In the genomic region with DNA sequence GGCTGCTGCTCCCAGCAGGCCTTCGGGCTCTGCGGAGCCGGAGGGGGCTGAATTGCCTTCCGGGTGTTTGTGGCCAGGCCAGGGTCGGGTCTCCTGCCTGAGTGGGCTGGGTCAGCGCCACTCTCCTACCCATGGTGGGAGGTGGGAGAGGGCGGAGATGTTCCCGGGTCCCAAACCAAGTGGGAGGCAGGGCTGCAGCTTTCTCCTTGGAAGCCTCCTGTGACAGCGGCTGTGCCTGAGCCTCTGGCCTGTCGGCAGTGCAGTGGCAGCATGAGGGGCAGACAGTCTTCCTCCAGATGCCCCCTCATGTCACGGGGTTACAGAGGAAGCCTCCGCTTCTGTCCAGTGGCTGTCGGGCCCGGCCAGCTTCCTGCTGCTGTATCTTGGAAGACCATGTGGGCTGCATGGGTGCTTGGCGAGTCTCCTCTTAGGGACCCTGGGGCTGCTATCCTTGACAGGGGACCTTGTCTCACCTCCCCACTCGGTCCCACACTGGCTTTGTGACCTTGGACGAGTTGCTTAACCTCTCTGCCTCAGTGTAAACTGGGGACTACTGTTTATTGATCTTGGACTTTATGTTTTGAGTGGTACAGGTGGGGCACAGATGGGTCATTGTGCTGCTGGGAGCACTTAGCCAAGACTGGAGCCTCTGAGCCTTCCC, we compare ENCODE assay signal across 9 cellular contexts. TPM values are rescaled to one million over a fixed set of nuclear protein-coding genes. Genes with fewer than 3 reads are reported as not detected.
A peak's percentile ranks its signal among the peaks of the same experiment; 100 is the strongest.
DNase-seq lines count a peak whose midpoint lies in the region; ATAC-seq, FAIRE-seq and TF ChIP-seq lines count a peak whose summit lies in the region.
"Had no signal": no experiment of that assay in that cellular context is flagged by ENCODE, and none has a peak within 500 bp of the region (broad histone marks: within the 10 kb centered on the region; RNA-seq: fewer than 3 reads in every experiment).

No MANE protein-coding gene starts in this region.

- intact Hi-C loops in ascending aorta (cut with DNase I) = loop anchor here (5.0 kb wide), 1 partner anchor 45 kb away; no protein-coding TSS in a partner anchor
- intact Hi-C loops in kidney (cut with DNase I) = no loop called here

- H3K27ac ChIP-seq in ascending aorta = peak overlapping the region; percentile 85 to 93
- peak overlapping the region; percentile 32 to 94 for H3K27ac ChIP-seq in kidney (ENCODE audit: low read depth in 2 of 2, low read length in 2 of 2)

- no peaks in the 10 kb centered on the region for H3K36me3 ChIP-seq in ascending aorta
- H3K36me3 ChIP-seq in kidney (ENCODE audit: control insufficient read depth in 1 of 2, insufficient read depth in 2 of 2, low read length in 2 of 2) = no peaks in the 10 kb centered on the region

- H3K27me3 Mint-ChIP-seq in HFFc6 (ENCODE audit: insufficient read depth) = peaks cover 4% of the 10 kb centered on the region
- H3K27me3 Mint-ChIP-seq in stimulated activated memory B cell treated with anti-CD40 and anti-IgM and Interleukin-4, amounts not matched to agents 10 μg/mL and 1 μg/mL and 100 μg/mL, for 72 hours = no peaks in the 10 kb centered on the region

- no peaks in the 10 kb centered on the region for H3K9me3 ChIP-seq in ascending aorta
- no peaks in the 10 kb centered on the region for H3K9me3 ChIP-seq in kidney (ENCODE audit: control insufficient read depth in 1 of 2, low read length in 2 of 2)

- peak overlapping the region; percentile 37 to 74 for H3K9ac ChIP-seq in kidney (ENCODE audit: low read length in 2 of 2)

- peak overlapping the region; percentile 95 for H3K27ac Mint-ChIP-seq in HFFc6
- peak overlapping the region; percentile 89 for H3K27ac Mint-ChIP-seq in stimulated activated memory B cell treated with anti-CD40 and anti-IgM and Interleukin-4, amounts not matched to agents 10 μg/mL and 1 μg/mL and 100 μg/mL, for 72 hours

- H3K36me3 Mint-ChIP-seq in HFFc6 (ENCODE audit: low read depth) = peaks cover 30% of the 10 kb centered on the region
- H3K36me3 Mint-ChIP-seq in stimulated activated memory B cell treated with anti-CD40 and anti-IgM and Interleukin-4, amounts not matched to agents 10 μg/mL and 1 μg/mL and 100 μg/mL, for 72 hours = peaks cover 7% of the 10 kb centered on the region

- TF ChIP-seq CTCF in HFFc6 (IDR thresholded peaks at IDR 0.05) = no peak
- no peak for TF ChIP-seq CTCF in ascending aorta (IDR thresholded peaks at IDR 0.05)
- TF ChIP-seq CTCF in kidney (IDR thresholded peaks at IDR 0.05; ENCODE audit: borderline replicate concordance, extremely low read depth, insufficient read depth) = no peak

- no peak for DNase-seq in HFFc6
- peak in 1 of 2 donors; percentile 69 for DNase-seq in ascending aorta (ENCODE audit: low spot score in 2 of 2)
- peak; percentile 83 for DNase-seq in kidney
- DNase-seq in T-helper 9 cell = no peak
- DNase-seq in NCI-H748 treated with DMSO at 0.1 percent for 48 hours (lab: John Stamatoyannopoulos, UW) = no peak
- DNase-seq in epidermal melanocyte (ENCODE audit: insufficient read length, low spot score) = no peak
- DNase-seq in kidney tubule cell (ENCODE audit: low spot score) = no peak
- DNase-seq: NCI-H1417 treated with DMSO at 0.1 percent for 48 hours had no signal

- FAIRE-seq in kidney (lab: Jason Lieb, UNC) = no peak

- no peaks in the 10 kb centered on the region for H3K27me3 ChIP-seq in ascending aorta

- H3K4me3 ChIP-seq in ascending aorta = peak overlapping the region; percentile 78 to 85
- H3K4me3 ChIP-seq in kidney (ENCODE audit: low read length in 2 of 2) = peak overlapping the region; percentile 53 to 83

- peak overlapping the region; percentile 98 for H3K4me3 Mint-ChIP-seq in HFFc6
- H3K4me3 Mint-ChIP-seq in stimulated activated memory B cell treated with anti-CD40 and anti-IgM and Interleukin-4, amounts not matched to agents 10 μg/mL and 1 μg/mL and 100 μg/mL, for 72 hours = peak overlapping the region; percentile 82

- H3K4me1 Mint-ChIP-seq in HFFc6 (ENCODE audit: low read depth) = peaks cover 62% of the 10 kb centered on the region
- peaks cover 84% of the 10 kb centered on the region for H3K4me1 Mint-ChIP-seq in stimulated activated memory B cell treated with anti-CD40 and anti-IgM and Interleukin-4, amounts not matched to agents 10 μg/mL and 1 μg/mL and 100 μg/mL, for 72 hours

- no peaks in the 10 kb centered on the region for H3K9me3 Mint-ChIP-seq in HFFc6
- no peaks in the 10 kb centered on the region for H3K9me3 Mint-ChIP-seq in stimulated activated memory B cell treated with anti-CD40 and anti-IgM and Interleukin-4, amounts not matched to agents 10 μg/mL and 1 μg/mL and 100 μg/mL, for 72 hours

- no peak for ATAC-seq in stimulated activated memory B cell treated with anti-CD40 and anti-IgM and Interleukin-4, amounts not matched to agents 10 μg/mL and 1 μg/mL and 100 μg/mL, for 72 hours

- H3K4me1 ChIP-seq in ascending aorta (peaks cover 37 to 48% of the 10 kb centered on the region in 2 donors), kidney (ENCODE audit: control insufficient read depth in 1 of 2, insufficient read depth in 1 of 2, low read depth in 1 of 2, low read length in 2 of 2) (peaks cover 32 to 64% of the 10 kb centered on the region in 2 donors)

RNA-seq across cellular contexts. Expression of a gene that starts 4.3 kb away (rescaled TPM):
- 10 to 100 TPM; 63.7 to 76.6 (median 66.1) TPM for total RNA-seq in HFFc6 (2021; fragmentation: NEBNext Ultra II Directional; extraction: Animal tissue kit (Norgen Biotek cat#: 25700))
- 139 TPM for total RNA-seq in ascending aorta
- total RNA-seq in kidney = 78.6 TPM
- polyA plus RNA-seq in kidney (ENCODE audit: insufficient read depth, low read depth, low replicate concordance) = 9.2 TPM

RNA-seq across cellular contexts. Expression of a gene that starts 37.8 kb away (rescaled TPM):
- 10 to 100 TPM; 75.3 to 97.4 (median 82.7) TPM for total RNA-seq in HFFc6 (2021; fragmentation: NEBNext Ultra II Directional; extraction: Animal tissue kit (Norgen Biotek cat#: 25700))
- total RNA-seq in ascending aorta = 38.3 TPM
- 69.0 TPM for total RNA-seq in kidney
- 109 TPM for polyA plus RNA-seq in kidney (ENCODE audit: insufficient read depth, low read depth, low replicate concordance)
